In genomic region chr10:7625836-7626235, GRCh38 we compare ENCODE assay signal across 25 cellular contexts. TPM values are rescaled to one million over a fixed set of nuclear protein-coding genes. Genes with fewer than 3 reads are reported as not detected.
DNase-seq lines count a peak whose midpoint lies in the region; ATAC-seq and TF ChIP-seq lines count a peak whose summit lies in the region.
"Had no signal": no experiment of that assay in that cellular context is flagged by ENCODE, and none has a peak within 500 bp of the region (broad histone marks: within the 10 kb centered on the region; RNA-seq: fewer than 3 reads in every experiment).

No MANE protein-coding gene starts in this region.

- H3K27ac Mint-ChIP-seq in activated CD8-positive, alpha-beta T cell treated with anti-CD3 and anti-CD28 coated beads, Interleukin-2, amount 10 ng/mL, durations not matched to agents 7 days and 5 days: no peak overlapping the region
- H3K27ac Mint-ChIP-seq: activated naive CD4-positive, alpha-beta T cell treated with anti-CD3 and anti-CD28 coated beads, Interleukin-2, amount 50 U/mL, for 24 hours; activated T-cell treated with anti-CD3 and anti-CD28 coated beads, Interleukin-2, amount 50 U/mL, for 72 hours; IgD-negative memory B cell had no signal

- no peak overlapping the region for H3K4me3 ChIP-seq in colonic mucosa
- no peak overlapping the region for H3K4me3 ChIP-seq in skeletal muscle tissue (ENCODE audit: low read length in 3 of 3)
- H3K4me3 ChIP-seq in adrenal gland: no peak overlapping the region
- H3K4me3 ChIP-seq: MG63, vagina had no signal

- peaks cover 10% of the 10 kb centered on the region for H3K27me3 Mint-ChIP-seq in activated CD8-positive, alpha-beta T cell treated with anti-CD3 and anti-CD28 coated beads, Interleukin-2, amount 10 ng/mL, durations not matched to agents 7 days and 5 days (ENCODE audit: low read depth)
- H3K27me3 Mint-ChIP-seq: stimulated activated naive CD8-positive, alpha-beta T cell treated with anti-CD3 and anti-CD28 coated beads, Interleukin-15, Interleukin-2, amounts not matched to agents 100 ng/mL and 50 ng/mL, for 24 hours had no signal

- H3K4me1 ChIP-seq in colonic mucosa: no peaks in the 10 kb centered on the region
- H3K4me1 ChIP-seq in skeletal muscle tissue (ENCODE audit: control insufficient read depth in 3 of 3, insufficient read depth in 3 of 3, low read length in 3 of 3): peaks cover 0 to 4% (median 0%) of the 10 kb centered on the region in 3 donors
- no peaks in the 10 kb centered on the region for H3K4me1 ChIP-seq in adrenal gland (replicated peaks in 1 of 2)
- H3K4me1 ChIP-seq: vagina had no signal

- TF ChIP-seq CTCF in colonic mucosa (IDR thresholded peaks at IDR 0.05) (no peak), adrenal gland (IDR thresholded peaks at IDR 0.05) (no peak)

- ATAC-seq in activated CD8-positive, alpha-beta T cell treated with anti-CD3 and anti-CD28 coated beads, Interleukin-2, amount 10 ng/mL, durations not matched to agents 7 days and 5 days: no peak

- TF ChIP-seq POLR2A in adrenal gland (IDR thresholded peaks at IDR 0.05): no peak

- no peaks in the 10 kb centered on the region for H3K9me3 Mint-ChIP-seq in activated CD8-positive, alpha-beta T cell treated with anti-CD3 and anti-CD28 coated beads, Interleukin-2, amount 10 ng/mL, durations not matched to agents 7 days and 5 days (ENCODE audit: insufficient read depth)
- H3K9me3 Mint-ChIP-seq: activated naive CD4-positive, alpha-beta T cell treated with anti-CD3 and anti-CD28 coated beads, Interleukin-2, amount 50 U/mL, for 24 hours had no signal

- no peak overlapping the region for H3K9ac ChIP-seq in colonic mucosa (ENCODE audit: low read depth in 2 of 2, low read length in 2 of 2)
- H3K9ac ChIP-seq in skeletal muscle tissue (ENCODE audit: low read depth in 1 of 3, low read length in 3 of 3): no peak overlapping the region
- H3K9ac ChIP-seq: SK-N-SH had no signal

- H3K27me3 ChIP-seq in colonic mucosa (no peaks in the 10 kb centered on the region), skeletal muscle tissue (ENCODE audit: control insufficient read depth in 3 of 3, insufficient read depth in 3 of 3, low read length in 3 of 3) (no peaks in the 10 kb centered on the region), adrenal gland (no peaks in the 10 kb centered on the region)
- H3K27me3 ChIP-seq: vagina had no signal

- WGBS in adrenal gland, 4 donors: 66 to 76% (median 71%) methylated on average over 6 to 7 of the region's 7 CpGs

- no peak overlapping the region for H3K4me3 Mint-ChIP-seq in activated CD8-positive, alpha-beta T cell treated with anti-CD3 and anti-CD28 coated beads, Interleukin-2, amount 10 ng/mL, durations not matched to agents 7 days and 5 days
- H3K4me3 Mint-ChIP-seq: activated naive CD4-positive, alpha-beta T cell treated with anti-CD3 and anti-CD28 coated beads, Interleukin-2, amount 50 U/mL, for 24 hours; activated T-cell treated with anti-CD3 and anti-CD28 coated beads, Interleukin-2, amount 50 U/mL, for 72 hours; IgD-negative memory B cell; stimulated activated naive CD8-positive, alpha-beta T cell treated with anti-CD3 and anti-CD28 coated beads, Interleukin-15, Interleukin-2, amounts not matched to agents 100 ng/mL and 50 ng/mL, for 24 hours had no signal

- CTCF ChIA-PET in activated CD8-positive, alpha-beta T cell treated with anti-CD3 and anti-CD28 coated beads, Interleukin-2, amount 10 ng/mL, durations not matched to agents 7 days and 5 days (lab: Charles Lee): no interaction called here

- POLR2A ChIA-PET in activated CD8-positive, alpha-beta T cell treated with anti-CD3 and anti-CD28 coated beads, Interleukin-2, amount 10 ng/mL, durations not matched to agents 7 days and 5 days (lab: Charles Lee): no interaction called here

- H3K4me1 Mint-ChIP-seq in activated CD8-positive, alpha-beta T cell treated with anti-CD3 and anti-CD28 coated beads, Interleukin-2, amount 10 ng/mL, durations not matched to agents 7 days and 5 days (ENCODE audit: low read depth): no peaks in the 10 kb centered on the region
- H3K4me1 Mint-ChIP-seq: activated naive CD4-positive, alpha-beta T cell treated with anti-CD3 and anti-CD28 coated beads, Interleukin-2, amount 50 U/mL, for 24 hours; IgD-negative memory B cell had no signal

- intact Hi-C loops in colonic mucosa (cut with DNase I): no loop called here
- intact Hi-C loops in adrenal gland (cut with DNase I): no loop called here

- peak; percentile 21 for DNase-seq in AG20443 (ENCODE audit: low spot score)
- DNase-seq in colonic mucosa: no peak
- DNase-seq in mucosa of gallbladder (ENCODE audit: low spot score): peak; percentile 36
- no peak for DNase-seq in Ammon's horn (ENCODE audit: low spot score)
- DNase-seq in activated CD8-positive, alpha-beta T cell treated with anti-CD3 and anti-CD28 coated beads, Interleukin-2, amount 10 ng/mL, durations not matched to agents 7 days and 5 days: no peak
- DNase-seq in adrenal gland: no peak
- no peak for DNase-seq in GM03348 (ENCODE audit: low spot score)
- DNase-seq: activated CD4-positive, CD25-positive, alpha-beta regulatory T cell; activated CD8-positive, alpha-beta memory T cell treated with anti-CD3 and anti-CD28 coated beads for 24 hours; activated T-cell treated with anti-CD3 and anti-CD28 coated beads, Interleukin-2, amount 50 U/mL, for 72 hours; cortex of kidney; DND-41; NCI-H1694; right cardiac atrium; SK-N-SH; stimulated activated CD4-positive, alpha-beta T cell treated with anti-CD3 and anti-CD28 coated beads, Interleukin-2, amount 100 ng/mL, for 48 hours; T-helper 9 cell had no signal

- no peaks in the 10 kb centered on the region for H3K9me3 ChIP-seq in colonic mucosa
- no peaks in the 10 kb centered on the region for H3K9me3 ChIP-seq in skeletal muscle tissue (ENCODE audit: control insufficient read depth in 3 of 3, low read length in 3 of 3)
- H3K9me3 ChIP-seq in adrenal gland (replicated peaks in 1 of 3): no peaks in the 10 kb centered on the region
- H3K9me3 ChIP-seq: MG63, SK-N-SH, vagina had no signal

- H3K36me3 ChIP-seq in colonic mucosa (no peaks in the 10 kb centered on the region), skeletal muscle tissue (ENCODE audit: control insufficient read depth in 3 of 3, insufficient read depth in 3 of 3, low read length in 3 of 3) (peaks cover 0 to 4% (median 3%) of the 10 kb centered on the region in 3 donors), adrenal gland (replicated peaks in 1 of 2) (no peaks in the 10 kb centered on the region)
- H3K36me3 ChIP-seq: MG63, vagina had no signal

- peaks cover 2% of the 10 kb centered on the region for H3K36me3 Mint-ChIP-seq in activated CD8-positive, alpha-beta T cell treated with anti-CD3 and anti-CD28 coated beads, Interleukin-2, amount 10 ng/mL, durations not matched to agents 7 days and 5 days (ENCODE audit: low read depth)
- H3K36me3 Mint-ChIP-seq: activated naive CD4-positive, alpha-beta T cell treated with anti-CD3 and anti-CD28 coated beads, Interleukin-2, amount 50 U/mL, for 24 hours; IgD-negative memory B cell had no signal

- H3K27ac ChIP-seq in colonic mucosa (peak overlapping the region; percentile 40), skeletal muscle tissue (ENCODE audit: low read depth, low read length) (peak overlapping the region; percentile 52), adrenal gland (no peak overlapping the region)
- H3K27ac ChIP-seq: HL-60, vagina had no signal

RNA-seq across cellular contexts. Expression of gene ITIH5, which starts 40.9 kb away (rescaled TPM):
- total RNA-seq in colonic mucosa: 10 to 100 TPM in 1 of 2 donors, 1 to 10 TPM in 1; 2.2 to 15.6 TPM
- total RNA-seq in mucosa of gallbladder: 42.0 TPM
- total RNA-seq in skeletal muscle tissue: 37.1 TPM
- not detected for total RNA-seq in activated CD8-positive, alpha-beta T cell treated with anti-CD3 and anti-CD28 coated beads, Interleukin-2, amount 10 ng/mL, durations not matched to agents 7 days and 5 days
- 1 to 10 TPM in 7 of 8 donors, under 1 TPM in 1; 0.87 to 6.2 (median 2.0) TPM for total RNA-seq in adrenal gland
- 1 to 10 TPM in 2 of 3 donors, under 1 TPM in 1; 0.66 to 2.5 (median 1.2) TPM for polyA plus RNA-seq in adrenal gland
- total RNA-seq: activated T-cell treated with anti-CD3 and anti-CD28 coated beads, Interleukin-2, amount 50 U/mL, for 72 hours; endothelial cell of umbilical vein had no signal
- polyA plus RNA-seq: endothelial cell of umbilical vein, IgD-negative memory B cell had no signal

Comparison
In these comparisons a context has a peak if more than half of its experiments do, and no peak if none do; other contexts are left out.
1. DNase-seq: peak in AG20443 (single experiment) and mucosa of gallbladder (single experiment); none in colonic mucosa (single experiment), Ammon's horn (single experiment), activated CD8-positive, alpha-beta T cell treated with anti-CD3 and anti-CD28 coated beads, Interleukin-2, amount 10 ng/mL, durations not matched to agents 7 days and 5 days (single experiment), adrenal gland (0 of 7) and GM03348 (single experiment).
2. H3K27ac ChIP-seq: peak in colonic mucosa (single experiment) and skeletal muscle tissue (single experiment); none in adrenal gland (0 of 5).